ENCODE assay signal across 9 cellular contexts in the genomic region with DNA sequence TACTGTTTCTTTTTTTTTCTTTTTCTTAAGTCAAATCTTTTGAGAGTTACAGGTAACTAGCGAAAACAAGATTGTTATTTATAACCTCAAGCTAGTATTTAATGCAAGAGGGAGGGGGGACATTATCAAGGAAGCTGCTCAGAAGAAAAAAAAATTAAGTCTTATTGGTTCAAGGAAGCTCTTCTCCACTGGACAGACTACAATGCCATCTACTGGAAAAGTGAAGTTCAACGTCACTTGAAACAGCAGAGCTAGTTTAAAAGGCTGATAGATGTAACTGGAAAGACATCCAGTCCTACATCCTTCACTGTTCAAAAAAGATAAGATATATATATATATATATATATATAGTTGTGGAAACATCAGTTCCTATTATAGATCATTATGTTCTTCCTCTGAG.
DNase-seq lines count a peak whose midpoint lies in the region; ATAC-seq and TF ChIP-seq lines count a peak whose summit lies in the region.
"Had no signal": no experiment of that assay in that cellular context is flagged by ENCODE, and none has a peak within 500 bp of the region (broad histone marks: within the 10 kb centered on the region; RNA-seq: fewer than 3 reads in every experiment).

No MANE protein-coding gene starts in this region.

- H3K27me3 Mint-ChIP-seq in activated T-helper 2 cell treated with anti-CD3 and anti-CD28 coated beads, Interferon-gamma antibody, Interleukin-2, Interleukin-4, amounts not matched to agents 10 μg/mL and 5 μg/mL and 100 μg/mL, durations not matched to agents 14 hours and 24 hours and 36 hours (ENCODE audit: low read depth), result no peaks in the 10 kb centered on the region

- H3K36me3 ChIP-seq in MM.1S (replicated peaks; ENCODE audit: insufficient read depth, low read length) (no peaks in the 10 kb centered on the region), gastrocnemius medialis (no peaks in the 10 kb centered on the region)

- H3F3A ChIP-seq in MM.1S (ENCODE audit: insufficient read depth, low read length), result no peaks in the 10 kb centered on the region

- no peak overlapping the region for H3K4me3 ChIP-seq in MM.1S (ENCODE audit: low read length)
- H3K4me3 ChIP-seq in gastrocnemius medialis, result no peak overlapping the region
- no peak overlapping the region for H3K4me3 ChIP-seq in lower leg skin (ENCODE audit: low read depth, poor library complexity, severe bottlenecking)

- peak; percentile 44 for DNase-seq in EL
- DNase-seq in MM.1S, result peak; percentile 24
- DNase-seq in SK-N-DZ (ENCODE audit: low spot score), result peak; percentile 85
- peak; percentile 74 for DNase-seq in fibroblast of the conjunctiva (ENCODE audit: low read depth)
- no peak for DNase-seq in gastrocnemius medialis
- DNase-seq in lower leg skin (ENCODE audit: low spot score in 2 of 2), result no peak
- DNase-seq in activated T-helper 2 cell treated with anti-CD3 and anti-CD28 coated beads, Interferon-gamma antibody, Interleukin-2, Interleukin-4, amounts not matched to agents 10 μg/mL and 5 μg/mL and 100 μg/mL, durations not matched to agents 14 hours and 24 hours and 36 hours (ENCODE audit: low spot score), result no peak
- DNase-seq: naive B cell had no signal

- H3K79me2 ChIP-seq in MM.1S (ENCODE audit: low read length), result no peaks in the 10 kb centered on the region

- no peak overlapping the region for H3K4me2 ChIP-seq in MM.1S (ENCODE audit: low read depth, low read length)

- intact Hi-C loops in gastrocnemius medialis (cut with DNase I; ENCODE audit: low total_unique reads), result loop anchor here (2.0 to 5.0 kb wide), 2 partner anchors 314 to 1476 kb away; no protein-coding TSS in a partner anchor
- intact Hi-C loops in lower leg skin (cut with DNase I; ENCODE audit: low total_unique reads), result no loop called here
- intact Hi-C loops in activated T-helper 2 cell treated with anti-CD3 and anti-CD28 coated beads, Interferon-gamma antibody, Interleukin-2, Interleukin-4, amounts not matched to agents 10 μg/mL and 5 μg/mL and 100 μg/mL, durations not matched to agents 14 hours and 24 hours and 36 hours (cut with micrococcal nuclease), result no loop called here

- no peaks in the 10 kb centered on the region for H3K4me1 Mint-ChIP-seq in activated T-helper 2 cell treated with anti-CD3 and anti-CD28 coated beads, Interferon-gamma antibody, Interleukin-2, Interleukin-4, amounts not matched to agents 10 μg/mL and 5 μg/mL and 100 μg/mL, durations not matched to agents 14 hours and 24 hours and 36 hours (ENCODE audit: low read depth)
- H3K4me1 Mint-ChIP-seq: naive B cell had no signal

- no peaks in the 10 kb centered on the region for H3K36me3 Mint-ChIP-seq in activated T-helper 2 cell treated with anti-CD3 and anti-CD28 coated beads, Interferon-gamma antibody, Interleukin-2, Interleukin-4, amounts not matched to agents 10 μg/mL and 5 μg/mL and 100 μg/mL, durations not matched to agents 14 hours and 24 hours and 36 hours (ENCODE audit: low read depth)
- H3K36me3 Mint-ChIP-seq: naive B cell had no signal

- H3K27ac Mint-ChIP-seq in activated T-helper 2 cell treated with anti-CD3 and anti-CD28 coated beads, Interferon-gamma antibody, Interleukin-2, Interleukin-4, amounts not matched to agents 10 μg/mL and 5 μg/mL and 100 μg/mL, durations not matched to agents 14 hours and 24 hours and 36 hours, result no peak overlapping the region
- H3K27ac Mint-ChIP-seq: naive B cell had no signal

- ATAC-seq in gastrocnemius medialis (peak; percentile 68 to 75), HG02678 (IDR thresholded peaks at IDR 0.05; ENCODE audit: unreplicated experiment) (no peak)

- H3K27ac ChIP-seq in MM.1S (ENCODE audit: low read length) (no peak overlapping the region), gastrocnemius medialis (no peak overlapping the region)

- H3K4me1 ChIP-seq in MM.1S (ENCODE audit: low read length) (no peaks in the 10 kb centered on the region), gastrocnemius medialis (no peaks in the 10 kb centered on the region)

- no peak overlapping the region for H2AFZ ChIP-seq in MM.1S (ENCODE audit: low read length)

- H3K9me3 ChIP-seq in MM.1S (replicated peaks; ENCODE audit: insufficient read depth, low read length), result no peaks in the 10 kb centered on the region
- no peaks in the 10 kb centered on the region for H3K9me3 ChIP-seq in gastrocnemius medialis

- TF ChIP-seq CTCF in MM.1S (IDR thresholded peaks at IDR 0.05; ENCODE audit: low read length) (peak; percentile 27), gastrocnemius medialis (IDR thresholded peaks at IDR 0.05 in 4 of 5, conservative IDR thresholded peaks at IDR 0.05 in 1 of 5) (peak in 4 of 5 experiments; percentile 39 to 66 (median 52)), lower leg skin (IDR thresholded peaks at IDR 0.05) (no peak)

- H3K27me3 ChIP-seq in MM.1S (replicated peaks; ENCODE audit: insufficient read depth, low read length) (no peaks in the 10 kb centered on the region), gastrocnemius medialis (no peaks in the 10 kb centered on the region)

- no peaks in the 10 kb centered on the region for H3K9me2 ChIP-seq in MM.1S (replicated peaks; ENCODE audit: insufficient read depth, low read length)

- in situ Hi-C loops in gastrocnemius medialis (cut with MboI; ENCODE audit: low sequenced_read_pairs in 4 of 4), result loop anchor here in 1 of 4 donors (25.0 kb wide), 1 partner anchor 166 kb away; no protein-coding TSS in a partner anchor

- no peaks in the 10 kb centered on the region for H3K9me3 Mint-ChIP-seq in activated T-helper 2 cell treated with anti-CD3 and anti-CD28 coated beads, Interferon-gamma antibody, Interleukin-2, Interleukin-4, amounts not matched to agents 10 μg/mL and 5 μg/mL and 100 μg/mL, durations not matched to agents 14 hours and 24 hours and 36 hours
- H3K9me3 Mint-ChIP-seq: naive B cell had no signal

- H3K4me3 Mint-ChIP-seq in activated T-helper 2 cell treated with anti-CD3 and anti-CD28 coated beads, Interferon-gamma antibody, Interleukin-2, Interleukin-4, amounts not matched to agents 10 μg/mL and 5 μg/mL and 100 μg/mL, durations not matched to agents 14 hours and 24 hours and 36 hours (ENCODE audit: low read depth), result no peak overlapping the region
- H3K4me3 Mint-ChIP-seq: naive B cell had no signal

- H4K20me1 ChIP-seq in MM.1S (ENCODE audit: insufficient read depth, low read length), result no peaks in the 10 kb centered on the region

- WGBS in lower leg skin, 2 donors, result 10 to 12% methylated on average over 2 of the region's 2 CpGs

- no peak overlapping the region for H3K9ac ChIP-seq in MM.1S (ENCODE audit: low read length)

- TF ChIP-seq POLR2A in gastrocnemius medialis (IDR thresholded peaks at IDR 0.05) (no peak), lower leg skin (IDR thresholded peaks at IDR 0.05) (no peak)

Comparison
In these comparisons a context has a peak if more than half of its experiments do, and no peak if none do; other contexts are left out.
1. DNase-seq: peak in EL (single experiment), MM.1S (single experiment), SK-N-DZ (single experiment) and fibroblast of the conjunctiva (single experiment); none in gastrocnemius medialis (0 of 2), lower leg skin (0 of 2) and activated T-helper 2 cell treated with anti-CD3 and anti-CD28 coated beads, Interferon-gamma antibody, Interleukin-2, Interleukin-4, amounts not matched to agents 10 μg/mL and 5 μg/mL and 100 μg/mL, durations not matched to agents 14 hours and 24 hours and 36 hours (single experiment).
2. CTCF ChIP-seq: peak in MM.1S (single experiment) and gastrocnemius medialis (4 of 5); none in lower leg skin (0 of 3).